In genomic region chr2:437772-438393, GRCh38 we compare ENCODE assay signal across 8 cellular contexts.
DNase-seq lines count a peak whose midpoint lies in the region; ATAC-seq and TF ChIP-seq lines count a peak whose summit lies in the region.

No MANE protein-coding gene starts in this region.

- no peak for TF ChIP-seq POLR2A in body of pancreas (IDR thresholded peaks at IDR 0.05)

- CTCF ChIA-PET in T-cell (lab: Charles Lee), result interaction anchor here in 1 of 2 donors (0.5 to 0.9 kb wide), 2 partner anchors 191 to 222 kb away, joined by 3 read pairs; no protein-coding TSS in a partner anchor

- H3K27me3 ChIP-seq in GM06990 (replicated peaks; ENCODE audit: control insufficient read depth, insufficient read depth, low read length), result no peaks in the 10 kb centered on the region
- no peaks in the 10 kb centered on the region for H3K27me3 ChIP-seq in body of pancreas
- H3K27me3 ChIP-seq in left ventricle myocardium inferior (ENCODE audit: low read depth), result peaks cover 44% of the 10 kb centered on the region

- TF ChIP-seq CTCF in GM06990 (IDR thresholded peaks at IDR 0.05; ENCODE audit: insufficient read depth, low read length, poor library complexity, severe bottlenecking) (no peak), body of pancreas (IDR thresholded peaks at IDR 0.05) (no peak), left ventricle myocardium inferior (IDR thresholded peaks at IDR 0.05; ENCODE audit: borderline replicate concordance) (no peak)

- H3K27ac ChIP-seq in body of pancreas (peak overlapping the region in 2 of 4 donors; percentile 37 to 59), left ventricle myocardium inferior (replicated peaks) (no peak overlapping the region)

- peak; percentile 92 for ATAC-seq in GM21447 (IDR thresholded peaks at IDR 0.05; ENCODE audit: unreplicated experiment)
- ATAC-seq in HG03575 (IDR thresholded peaks at IDR 0.05; ENCODE audit: extremely low read depth, insufficient number of reproducible peaks, low FRiP score, unreplicated experiment), result peak; percentile 98
- peak; percentile 99 to 100 (median 100) for ATAC-seq in T-cell (replicated peaks in 1 of 4)
- ATAC-seq in body of pancreas, result peak; percentile 83

- H3K36me3 ChIP-seq in GM06990 (ENCODE audit: control insufficient read depth, insufficient read depth, low read length) (no peaks in the 10 kb centered on the region), body of pancreas (replicated peaks in 1 of 2; ENCODE audit: insufficient read depth in 1 of 2, low read depth in 2 of 2) (no peaks in the 10 kb centered on the region), left ventricle myocardium inferior (no peaks in the 10 kb centered on the region)

- peak overlapping the region; percentile 95 to 96 for H3K27ac Mint-ChIP-seq in T-cell

- peaks cover 19 to 31% (median 29%) of the 10 kb centered on the region in 3 donors for H3K4me1 Mint-ChIP-seq in T-cell

- H3K4me1 ChIP-seq in body of pancreas (peaks cover 10% of the 10 kb centered on the region), left ventricle myocardium inferior (no peaks in the 10 kb centered on the region)

- no peaks in the 10 kb centered on the region for H3K9me3 ChIP-seq in body of pancreas
- H3K9me3 ChIP-seq in left ventricle myocardium inferior (replicated peaks), result no peaks in the 10 kb centered on the region

- H3K36me3 Mint-ChIP-seq in T-cell, result no peaks in the 10 kb centered on the region

- WGBS in body of pancreas, 2 donors, result 16 to 18% methylated on average over 15 of the region's 15 CpGs

- H3K4me3 ChIP-seq in GM06990 (replicated peaks; ENCODE audit: low read depth, low read length) (peak overlapping the region; percentile 36), body of pancreas (no peak overlapping the region), left ventricle myocardium inferior (no peak overlapping the region)

- H3K4me3 Mint-ChIP-seq in T-cell, result peak overlapping the region; percentile 75 to 82 (median 77)

- POLR2A ChIA-PET in T-cell (lab: Charles Lee), result interaction anchor here in 1 of 2 donors (0.5 kb wide), 1 partner anchor 270 kb away, joined by 3 read pairs; no protein-coding TSS in a partner anchor

- H3K27me3 Mint-ChIP-seq in T-cell, result no peaks in the 10 kb centered on the region

- intact Hi-C loops in body of pancreas (cut with DNase I), result no loop called here
- intact Hi-C loops in left ventricle myocardium inferior (cut with micrococcal nuclease), result no loop called here

- no peaks in the 10 kb centered on the region for H3K9me3 Mint-ChIP-seq in T-cell

- DNase-seq in GM06990 (ENCODE audit: extremely low read depth, insufficient read length) (peak; percentile 30), T-cell (peak; percentile 49 to 88 (median 76)), body of pancreas (peak; percentile 52 to 73 (median 65)), left ventricle myocardium inferior (no peak), putamen (ENCODE audit: low spot score) (no peak)
- peak; percentile 22 for DNase-seq in stimulated activated CD8-positive, alpha-beta memory T cell treated with anti-CD3 and anti-CD28 coated beads, Interleukin-4, amount 100 ng/mL, for 24 hours (ENCODE audit: low read depth)

Comparison
In these comparisons a context has a peak if more than half of its experiments do, and no peak if none do; other contexts are left out.
1. DNase-seq: peak in GM06990 (single experiment), T-cell (34 of 34), body of pancreas (4 of 4) and stimulated activated CD8-positive, alpha-beta memory T cell treated with anti-CD3 and anti-CD28 coated beads, Interleukin-4, amount 100 ng/mL, for 24 hours (single experiment); none in left ventricle myocardium inferior (single experiment) and putamen (single experiment).
2. Peak in every context shown above with its lines, with median percentiles within 50 percentile points of each other: ATAC-seq.